ENCODE assay signal across 8 cellular contexts in the genomic region with DNA sequence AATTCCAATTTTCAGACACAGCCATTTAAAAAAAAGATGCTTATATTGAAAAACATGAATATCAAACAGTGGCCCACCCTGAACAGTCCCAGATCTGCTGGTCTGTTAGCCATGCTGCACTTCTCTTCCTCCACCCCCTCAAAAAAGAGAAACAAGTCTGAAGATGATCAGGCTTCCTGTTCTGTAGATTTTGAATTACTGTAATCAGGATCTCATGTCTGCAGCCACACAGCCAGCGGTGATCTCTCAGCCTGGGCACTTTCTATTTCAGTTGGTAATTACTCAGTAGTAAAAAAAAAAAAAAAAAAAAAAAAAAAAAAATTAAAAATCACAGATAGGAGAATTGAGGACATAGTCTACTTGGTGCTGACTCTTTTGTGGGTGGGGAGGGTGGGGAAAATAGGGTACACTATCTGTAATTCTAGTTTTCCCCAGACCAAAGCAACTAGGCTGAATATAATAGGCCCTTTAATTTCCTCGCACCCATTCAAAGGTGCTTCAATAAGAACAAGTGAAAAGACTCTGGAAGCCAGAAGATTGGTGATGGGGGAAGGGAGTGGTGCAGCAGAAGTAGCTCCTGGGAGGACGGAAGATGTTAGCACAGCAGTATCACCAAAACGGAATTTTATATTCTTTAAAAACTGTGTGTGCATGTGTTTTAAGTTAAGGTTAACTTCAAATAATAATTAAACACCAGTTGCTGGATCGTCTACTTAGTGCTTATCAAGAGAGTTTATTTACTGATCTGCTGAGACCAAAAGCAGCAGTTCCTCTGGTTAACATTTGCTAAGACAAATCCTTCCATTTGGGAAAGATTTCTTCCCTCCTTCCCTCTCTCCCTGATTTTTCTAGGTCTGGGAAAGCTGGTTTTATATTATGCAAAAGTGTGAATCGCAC. TPM values are rescaled to one million over a fixed set of nuclear protein-coding genes. Genes with fewer than 3 reads are reported as not detected.
A peak's percentile ranks its signal among the peaks of the same experiment; 100 is the strongest.
DNase-seq lines count a peak whose midpoint lies in the region; ATAC-seq, FAIRE-seq and TF ChIP-seq lines count a peak whose summit lies in the region.

No MANE protein-coding gene starts in this region.

- H3K14ac ChIP-seq in IMR-90 (replicated peaks; ENCODE audit: low read depth, low read length) = peak overlapping the region; percentile 90
- H3K14ac ChIP-seq in mesenchymal stem cell (ENCODE audit: low read length in 2 of 2) = no peak overlapping the region

- H3K18ac ChIP-seq in IMR-90 (ENCODE audit: low read depth, low read length) = peak overlapping the region; percentile 53
- H3K18ac ChIP-seq in mesenchymal stem cell (ENCODE audit: low read depth in 1 of 2, low read length in 2 of 2) = peak overlapping the region; percentile 52 to 62

- H2BK5ac ChIP-seq in IMR-90 (ENCODE audit: low read depth, low read length, poor library complexity, severe bottlenecking) (no peak overlapping the region), mesenchymal stem cell (ENCODE audit: low read depth, low read length, poor library complexity, severe bottlenecking) (peak overlapping the region; percentile 68)

- H3K9ac ChIP-seq in IMR-90 (ENCODE audit: low read depth, low read length) = no peak overlapping the region
- peak overlapping the region; percentile 75 for H3K9ac ChIP-seq in mesenchymal stem cell (ENCODE audit: low read length)

- peak overlapping the region; percentile 59 for H3K4me2 ChIP-seq in IMR-90 (ENCODE audit: low read depth, low read length)
- H3K4me2 ChIP-seq in mesenchymal stem cell (ENCODE audit: low read length, poor library complexity, severe bottlenecking) = no peak overlapping the region

- peak overlapping the region; percentile 9; the same call in 1 of the 2 replicates for H4K5ac ChIP-seq in IMR-90 (ENCODE audit: low read depth, low read length)

- peak overlapping the region; percentile 55; the same call in 1 of the 2 replicates for H2BK20ac ChIP-seq in IMR-90 (ENCODE audit: low read depth, low read length)

- H2BK120ac ChIP-seq in IMR-90 (ENCODE audit: low read depth, low read length) = peak overlapping the region; percentile 69
- H2BK120ac ChIP-seq in mesenchymal stem cell (ENCODE audit: low read depth, low read length) = peak overlapping the region; percentile 68

- H3K36me3 ChIP-seq in IMR-90 (ENCODE audit: control insufficient read depth, insufficient read depth, low read length) (no peaks in the 10 kb centered on the region), mesenchymal stem cell (ENCODE audit: control insufficient read depth in 1 of 2, insufficient read depth in 2 of 2, low read depth in 1 of 2, low read length in 2 of 2) (no peaks in the 10 kb centered on the region)

- H3K27ac Mint-ChIP-seq in activated naive CD8-positive, alpha-beta T cell treated with anti-CD3 and anti-CD28 coated beads for 36 hours = peak overlapping the region; percentile 95

- no peaks in the 10 kb centered on the region for H3K27me3 Mint-ChIP-seq in activated naive CD8-positive, alpha-beta T cell treated with anti-CD3 and anti-CD28 coated beads for 36 hours

- ATAC-seq in GM21447 (IDR thresholded peaks at IDR 0.05; ENCODE audit: unreplicated experiment) = peak; percentile 75
- peak; percentile 59 for ATAC-seq in IMR-90 (ENCODE audit: low read depth)

- TF ChIP-seq RAD21 in IMR-90 (IDR thresholded peaks at IDR 0.05; ENCODE audit: low read length) = no peak

- H3K27ac ChIP-seq in IMR-90 (ENCODE audit: insufficient read depth, low read length) (peak overlapping the region; percentile 73; the same call in 1 of the 2 replicates), mesenchymal stem cell (ENCODE audit: low read length, poor library complexity, severe bottlenecking) (peak overlapping the region; percentile 85)

- H3K27me3 ChIP-seq in IMR-90 (ENCODE audit: control insufficient read depth, insufficient read depth, low read length) = no peaks in the 10 kb centered on the region
- no peaks in the 10 kb centered on the region for H3K27me3 ChIP-seq in mesenchymal stem cell (ENCODE audit: control insufficient read depth in 1 of 2, insufficient read depth in 1 of 2, low read length in 2 of 2)

- dilution Hi-C loops in IMR-90 (cut with HindIII; ENCODE audit: low sequenced_read_pairs, unreplicated experiment) = no loop called here

- H3K9me3 ChIP-seq in IMR-90 (ENCODE audit: control insufficient read depth, insufficient read depth, low read length) = no peaks in the 10 kb centered on the region
- no peaks in the 10 kb centered on the region for H3K9me3 ChIP-seq in mesenchymal stem cell (ENCODE audit: control insufficient read depth, low read length)

- in situ Hi-C loops in IMR-90 (cut with MboI; ENCODE audit: low sequenced_read_pairs) = no loop called here

- H2BK15ac ChIP-seq in IMR-90 (ENCODE audit: low read depth, low read length) (peak overlapping the region; percentile 78), mesenchymal stem cell (ENCODE audit: low read depth, poor library complexity, severe bottlenecking) (no peak overlapping the region)

- DNase-seq in GM12865 (ENCODE audit: low read depth) = peak; percentile 79
- DNase-seq in IMR-90 = peak; percentile 21
- DNase-seq in activated naive CD8-positive, alpha-beta T cell treated with anti-CD3 and anti-CD28 coated beads for 36 hours = peak; percentile 47
- peak; percentile 34 for DNase-seq in mesenchymal stem cell
- no peak for DNase-seq in head of caudate nucleus
- no peak for DNase-seq in frontal cortex (ENCODE audit: low spot score in 2 of 2)
- DNase-seq in HuH-7 (ENCODE audit: low spot score) = no peak

- peak overlapping the region; percentile 63 to 77; a peak in 3 of 4 replicates for H4K8ac ChIP-seq in IMR-90 (ENCODE audit: low read depth in 2 of 2, low read length in 2 of 2)
- no peak overlapping the region for H4K8ac ChIP-seq in mesenchymal stem cell (ENCODE audit: low read length)

- H2AFZ ChIP-seq in IMR-90 (replicated peaks; ENCODE audit: low read length, poor library complexity) (peak overlapping the region; percentile 86), mesenchymal stem cell (ENCODE audit: low read depth, low read length) (no peak overlapping the region)

- H3K56ac ChIP-seq in IMR-90 (ENCODE audit: extremely low read depth, insufficient read depth, low read length) = no peak overlapping the region; the same call in 1 of the 2 replicates

- no peak for FAIRE-seq in frontal cortex (lab: Jason Lieb, UNC)

- peak overlapping the region; percentile 74 for H3K4me3 Mint-ChIP-seq in activated naive CD8-positive, alpha-beta T cell treated with anti-CD3 and anti-CD28 coated beads for 36 hours

- WGBS in IMR-90 (ENCODE audit: extremely low coverage in 2 of 2, insufficient read length in 1 of 2), 2 experiments = no CpG with 5 or more reads among the region's 6 CpGs
- 0% methylated on average over 2 of the region's 6 CpGs for WGBS in mesenchymal stem cell

- H4K20me1 ChIP-seq in IMR-90 (ENCODE audit: insufficient read depth, low read length) = no peaks in the 10 kb centered on the region

- TF ChIP-seq CTCF in GM12865 (IDR thresholded peaks at IDR 0.05; ENCODE audit: insufficient read depth, low read depth, low read length, missing control alignments) (no peak), IMR-90 (conservative IDR thresholded peaks at IDR 0.05; ENCODE audit: low read depth, low read length) (no peak)

- H3K36me3 Mint-ChIP-seq in activated naive CD8-positive, alpha-beta T cell treated with anti-CD3 and anti-CD28 coated beads for 36 hours = peaks cover 4% of the 10 kb centered on the region

- H3K4me1 Mint-ChIP-seq in activated naive CD8-positive, alpha-beta T cell treated with anti-CD3 and anti-CD28 coated beads for 36 hours = peaks cover 31% of the 10 kb centered on the region

- H3K4ac ChIP-seq in IMR-90 (ENCODE audit: low read depth, low read length) (peak overlapping the region; percentile 62; the same call in 1 of the 2 replicates), mesenchymal stem cell (ENCODE audit: low read depth in 1 of 2, low read length in 2 of 2) (peak overlapping the region in 1 of 2 experiments; percentile 61)

- H2BK12ac ChIP-seq in mesenchymal stem cell (ENCODE audit: low read length in 2 of 2) = no peak overlapping the region

- H3K9me3 Mint-ChIP-seq in activated naive CD8-positive, alpha-beta T cell treated with anti-CD3 and anti-CD28 coated beads for 36 hours = no peaks in the 10 kb centered on the region

- 0 out of 2 replicates have a peak, but pooled peaks cover 3% of the 10 kb centered on the region for H3K9me1 ChIP-seq in IMR-90 (ENCODE audit: insufficient read depth, low read length)

- CTCF ChIA-PET in IMR-90 (lab: Yijun Ruan, JAX) = no interaction called here

- no TSS peak for BruUV-seq in IMR-90 (replicated peaks; lab: Mats Ljungman, UMichigan)

- no peak overlapping the region for H2AK9ac ChIP-seq in IMR-90 (replicated peaks; ENCODE audit: low read depth, low read length, poor library complexity)

- POLR2A ChIA-PET in IMR-90 (lab: Charles Lee; ENCODE audit: unreplicated experiment) = interaction anchor here (0.5 kb wide), 1 partner anchor 34 kb away, joined by 3 read pairs; no protein-coding TSS in a partner anchor

- H2AK5ac ChIP-seq in IMR-90 (ENCODE audit: low read depth, low read length) (peak overlapping the region; percentile 74; the same call in 1 of the 2 replicates), mesenchymal stem cell (ENCODE audit: low read length, severe bottlenecking) (no peak overlapping the region)

- H3K4me3 ChIP-seq in GM12865 (ENCODE audit: low read depth, low read length) (peak overlapping the region; percentile 21), IMR-90 (ENCODE audit: insufficient read depth, low read depth, low read length) (no peak overlapping the region), mesenchymal stem cell (ENCODE audit: insufficient read depth in 1 of 2, low read depth in 1 of 2, low read length in 2 of 2) (peak overlapping the region in 1 of 2 experiments; percentile 42)

- intact Hi-C loops in IMR-90 (cut with micrococcal nuclease) (no loop called here), head of caudate nucleus (cut with DNase I) (no loop called here)

- H3K23ac ChIP-seq in IMR-90 (ENCODE audit: low read depth, low read length) = no peak overlapping the region
- no peak overlapping the region for H3K23ac ChIP-seq in mesenchymal stem cell (ENCODE audit: low read length in 2 of 2)

- no peak overlapping the region for H4K91ac ChIP-seq in IMR-90 (ENCODE audit: insufficient read depth, low read depth, low read length)
- no peak overlapping the region for H4K91ac ChIP-seq in mesenchymal stem cell (ENCODE audit: low read length)

- H3K79me1 ChIP-seq in IMR-90 (ENCODE audit: low read depth in 1 of 2, low read length in 2 of 2) (no peaks in the 10 kb centered on the region), mesenchymal stem cell (replicated peaks; ENCODE audit: low read length, poor library complexity, severe bottlenecking) (no peaks in the 10 kb centered on the region)

- H3K4me1 ChIP-seq in IMR-90 (ENCODE audit: control insufficient read depth, insufficient read depth, low read length) (peaks cover 4% of the 10 kb centered on the region), mesenchymal stem cell (ENCODE audit: control insufficient read depth, insufficient read depth, low read depth, low read length) (peaks cover 4% of the 10 kb centered on the region)

- no peak for TF ChIP-seq POLR2A in IMR-90 (IDR thresholded peaks at IDR 0.05; ENCODE audit: low read depth, low read length)

RNA-seq across cellular contexts. Expression of gene SPRY1, which starts 47.1 kb away (rescaled TPM):
- total RNA-seq in IMR-90 (2012; rRNA removed) = 1.4 and 1.9 TPM in 2 replicates
- 2.2 and 2.6 TPM in 2 replicates for polyA plus RNA-seq in IMR-90 (2012; rRNA removed)
- polyA plus RNA-seq in IMR-90 (2012; cell fraction: cytosol; rRNA removed) = 2.7 and 2.9 TPM in 2 replicates
- 1.8 and 3.7 TPM in 2 replicates for polyA plus RNA-seq in IMR-90 (2012; cell fraction: nucleus; rRNA removed; ENCODE audit: low replicate concordance)
- 10 to 100 TPM; 91.1 to 93.0 TPM for total RNA-seq in activated naive CD8-positive, alpha-beta T cell treated with anti-CD3 and anti-CD28 coated beads for 36 hours
- polyA plus RNA-seq in mesenchymal stem cell (2013, experiment 1 of 2) = 106 TPM
- polyA plus RNA-seq in mesenchymal stem cell (2013, experiment 2 of 2) = 105 TPM
- 15.1 TPM for total RNA-seq in frontal cortex

Comparison
In these comparisons a context has a peak if more than half of its experiments do, and no peak if none do; other contexts are left out.
1. DNase-seq: peak in GM12865 (single experiment), IMR-90 (single experiment), activated naive CD8-positive, alpha-beta T cell treated with anti-CD3 and anti-CD28 coated beads for 36 hours (single experiment) and mesenchymal stem cell (single experiment); none in head of caudate nucleus (0 of 42), frontal cortex (0 of 2) and HuH-7 (single experiment).